ENCODE assay signal across 1 cellular context in genomic region chr1:242623118-242623517, GRCh38.
TF ChIP-seq lines count a peak whose summit lies in the region.

No MANE protein-coding gene starts in this region.

TF ChIP-seq in GM23338, 12 proteins besides CTCF, POLR2A, EP300 and RAD21 (continued from another document):
- no peak for TF ChIP-seq ETS1 (IDR thresholded peaks at IDR 0.05)
- no peak for TF ChIP-seq REST (IDR thresholded peaks at IDR 0.05; ENCODE audit: unreplicated experiment)
- no peak for TF ChIP-seq EZH2 (IDR thresholded peaks at IDR 0.05; ENCODE audit: low read depth, unreplicated experiment)
- no peak for TF ChIP-seq CREB1 (CRISPR knock-in tag; IDR thresholded peaks at IDR 0.05; ENCODE audit: low read depth)
- TF ChIP-seq EZH2phosphoT487 (IDR thresholded peaks at IDR 0.05; ENCODE audit: unreplicated experiment) = no peak
TF ChIP-seq in GM23338: peak in this region for 0.
